7 cellular contexts compared by ENCODE assay signal in genomic region chr22:39349967-39350802, GRCh38. TPM values are rescaled to one million over a fixed set of nuclear protein-coding genes. Genes with fewer than 3 reads are reported as not detected.
DNase-seq lines count a peak whose midpoint lies in the region; ATAC-seq and TF ChIP-seq lines count a peak whose summit lies in the region.

A gene with protein sequence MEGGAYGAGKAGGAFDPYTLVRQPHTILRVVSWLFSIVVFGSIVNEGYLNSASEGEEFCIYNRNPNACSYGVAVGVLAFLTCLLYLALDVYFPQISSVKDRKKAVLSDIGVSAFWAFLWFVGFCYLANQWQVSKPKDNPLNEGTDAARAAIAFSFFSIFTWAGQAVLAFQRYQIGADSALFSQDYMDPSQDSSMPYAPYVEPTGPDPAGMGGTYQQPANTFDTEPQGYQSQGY (plus strand): TSS chr22:39349991. CDS start chr22:39350011, 20 bp downstream.

- peaks cover 11 to 29% (median 26%) of the 10 kb centered on the region in 4 donors for H3K4me1 ChIP-seq in esophagus muscularis mucosa

- no peak for TF ChIP-seq POLR2A in esophagus muscularis mucosa (IDR thresholded peaks at IDR 0.05; ENCODE audit: low read depth)

- peak within 1 kb of the TSS; percentile 61 for H3K9ac ChIP-seq in SU-DHL-6 (ENCODE audit: low read length)

- DNase-seq in H4 (ENCODE audit: low spot score) (no peak), esophagus muscularis mucosa (ENCODE audit: extremely low spot score) (no peak), nephron progenitor cell (peak; percentile 68), dermis blood vessel endothelial cell (no peak)

- no peaks in the 10 kb centered on the region for H3K9me3 ChIP-seq in SU-DHL-6 (ENCODE audit: insufficient read depth, low read length)
- no peaks in the 10 kb centered on the region for H3K9me3 ChIP-seq in esophagus muscularis mucosa

- no peaks in the 10 kb centered on the region for H3K79me2 ChIP-seq in SU-DHL-6 (ENCODE audit: insufficient read depth, low read length)

- H3K36me3 Mint-ChIP-seq in nephron progenitor cell (ENCODE audit: low read depth): no peaks in the 10 kb centered on the region

- peak within 1 kb of the TSS; percentile 53 for H3K4me2 ChIP-seq in SU-DHL-6 (ENCODE audit: low read depth, low read length, poor library complexity, severe bottlenecking)

- no peaks in the 10 kb centered on the region for H3K9me3 Mint-ChIP-seq in nephron progenitor cell

- peak within 1 kb of the TSS; percentile 53 for H3K27ac ChIP-seq in SU-DHL-6 (ENCODE audit: low read depth, low read length)
- H3K27ac ChIP-seq in esophagus muscularis mucosa (replicated peaks in 1 of 4): peak within 1 kb of the TSS; percentile 79 to 84 (median 82)

- H3K4me3 ChIP-seq in SU-DHL-6 (ENCODE audit: insufficient read depth, low read length, poor library complexity, severe bottlenecking): peak within 1 kb of the TSS; percentile 55
- peak within 1 kb of the TSS; percentile 71 to 95 (median 82) for H3K4me3 ChIP-seq in esophagus muscularis mucosa

- H3K4me3 Mint-ChIP-seq in nephron progenitor cell: peak within 1 kb of the TSS; percentile 89

- no peaks in the 10 kb centered on the region for H3K9me2 ChIP-seq in SU-DHL-6 (replicated peaks; ENCODE audit: insufficient read depth, low read length)

- 0% methylated on average over 5 of the region's 89 CpGs for WGBS in esophagus muscularis mucosa

- no peak for TF ChIP-seq CTCF in SU-DHL-6 (IDR thresholded peaks at IDR 0.05; ENCODE audit: insufficient read depth, low read length, poor library complexity, severe bottlenecking)
- no peak for TF ChIP-seq CTCF in esophagus muscularis mucosa (IDR thresholded peaks at IDR 0.05)
- TF ChIP-seq CTCF in nephron progenitor cell (IDR thresholded peaks at IDR 0.05): no peak

- H3K27me3 Mint-ChIP-seq in nephron progenitor cell (ENCODE audit: low read depth, poor library complexity): peaks cover 4% of the 10 kb centered on the region

- no peaks in the 10 kb centered on the region for H4K20me1 ChIP-seq in SU-DHL-6 (ENCODE audit: low read depth, low read length)

- no peaks in the 10 kb centered on the region for H3F3A ChIP-seq in SU-DHL-6 (ENCODE audit: insufficient read depth)

- peaks cover 34% of the 10 kb centered on the region for H3K4me1 Mint-ChIP-seq in nephron progenitor cell

- H3K27me3 ChIP-seq in SU-DHL-6 (ENCODE audit: low read length) (no peaks in the 10 kb centered on the region), esophagus muscularis mucosa (no peaks in the 10 kb centered on the region)

- intact Hi-C loops in esophagus muscularis mucosa (cut with DNase I): loop anchor here (10.0 kb wide), 1 partner anchor 175 kb away; the partner anchor contains the start of gene ATF4

- peak within 1 kb of the TSS; percentile 51 for H2AFZ ChIP-seq in SU-DHL-6 (ENCODE audit: low read depth, low read length, severe bottlenecking)

- ATAC-seq in HG02973 (IDR thresholded peaks at IDR 0.05; ENCODE audit: unreplicated experiment) (no peak), HG02981 (IDR thresholded peaks at IDR 0.05; ENCODE audit: unreplicated experiment) (no peak)

- H3K36me3 ChIP-seq in SU-DHL-6 (ENCODE audit: low read length): no peaks in the 10 kb centered on the region
- no peaks in the 10 kb centered on the region for H3K36me3 ChIP-seq in esophagus muscularis mucosa

- H3K27ac Mint-ChIP-seq in nephron progenitor cell: no peak within 1 kb of the TSS

- TF ChIP-seq EP300 in esophagus muscularis mucosa (IDR thresholded peaks at IDR 0.05): no peak

RNA-seq across cellular contexts. Expression of the gene that starts here (rescaled TPM):
- total RNA-seq in H4 (2014; rRNA removed; shearing (Covaris generic)): 19.9 and 23.0 TPM in 2 replicates
- total RNA-seq in esophagus muscularis mucosa (10 to 100 TPM; 14.4 to 29.4 (median 24.0) TPM), dermis blood vessel endothelial cell (0.98 and 1.0 TPM in 2 replicates)
